In the genomic region with DNA sequence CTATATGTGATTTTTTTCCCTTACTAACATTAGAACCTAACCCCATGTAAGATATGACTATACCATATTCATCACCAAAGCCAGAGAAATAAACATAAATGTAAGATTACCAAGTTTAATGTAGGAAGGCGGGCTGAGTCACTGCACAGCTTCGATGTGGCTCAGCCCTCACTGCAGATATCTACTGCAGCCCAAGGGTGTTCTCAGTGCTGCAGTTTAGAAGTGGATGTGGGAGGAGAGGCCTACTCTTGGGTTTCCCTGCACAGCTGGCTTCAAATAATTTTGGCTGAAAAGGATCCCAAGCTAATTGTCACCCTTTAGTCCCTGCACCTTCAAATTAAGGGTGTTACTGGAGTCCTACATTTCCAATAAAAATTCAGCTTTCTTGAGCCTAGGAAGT, we compare ENCODE assay signal across 10 cellular contexts. TPM values are rescaled to one million over a fixed set of nuclear protein-coding genes. Genes with fewer than 3 reads are reported as not detected.
DNase-seq lines count a peak whose midpoint lies in the region; ATAC-seq and FAIRE-seq lines count a peak whose summit lies in the region.
"Had no signal": no experiment of that assay in that cellular context is flagged by ENCODE, and none has a peak within 500 bp of the region (broad histone marks: within the 10 kb centered on the region; RNA-seq: fewer than 3 reads in every experiment).

No MANE protein-coding gene starts in this region.

- no peak overlapping the region for H4K91ac ChIP-seq in trophoblast cell (ENCODE audit: low read depth, low read length)
- H4K91ac ChIP-seq in neuronal stem cell (ENCODE audit: low read depth, low read length, poor library complexity), result no peak overlapping the region

- no peak overlapping the region for H4K8ac ChIP-seq in trophoblast cell (ENCODE audit: low read depth, low read length)
- no peak overlapping the region for H4K8ac ChIP-seq in neuronal stem cell (ENCODE audit: low read depth, low read length)

- peak; percentile 27 for ATAC-seq in HG03442 (IDR thresholded peaks at IDR 0.05; ENCODE audit: unreplicated experiment)
- ATAC-seq in HG02763 (IDR thresholded peaks at IDR 0.05; ENCODE audit: unreplicated experiment), result no peak

- H3K14ac ChIP-seq in trophoblast cell (ENCODE audit: low read length) (no peak overlapping the region), neuronal stem cell (ENCODE audit: low read length) (no peak overlapping the region)

- no peak overlapping the region for H2AFZ ChIP-seq in trophoblast cell (ENCODE audit: insufficient read depth, low read length, poor library complexity)
- no peak overlapping the region for H2AFZ ChIP-seq in neuronal stem cell (ENCODE audit: low read length)

- H3K4me3 ChIP-seq in trophoblast cell (ENCODE audit: low read depth, low read length) (no peak overlapping the region), neuronal stem cell (ENCODE audit: low read length in 2 of 2) (no peak overlapping the region)

- H3K9ac ChIP-seq in trophoblast cell (ENCODE audit: low read length) (no peak overlapping the region), neuronal stem cell (ENCODE audit: low read depth, low read length, poor library complexity) (no peak overlapping the region)

- H2BK12ac ChIP-seq in trophoblast cell (ENCODE audit: low read length) (no peak overlapping the region), neuronal stem cell (ENCODE audit: low read length) (no peak overlapping the region)

- H3K4me1 ChIP-seq in trophoblast cell (ENCODE audit: control insufficient read depth in 1 of 2, insufficient read depth in 2 of 2, low read length in 2 of 2), result peaks cover 0 to 2% of the 10 kb centered on the region in 2 experiments
- H3K4me1 ChIP-seq in neuronal stem cell (ENCODE audit: control insufficient read depth in 2 of 2, insufficient read depth in 1 of 2, low read depth in 1 of 2, low read length in 2 of 2), result no peaks in the 10 kb centered on the region

- no peak overlapping the region for H3K4me3 Mint-ChIP-seq in activated naive CD8-positive, alpha-beta T cell

- no peaks in the 10 kb centered on the region for H3K27me3 ChIP-seq in trophoblast cell (ENCODE audit: insufficient read depth, low read length)
- H3K27me3 ChIP-seq in neuronal stem cell (ENCODE audit: control insufficient read depth in 3 of 3, insufficient read depth in 3 of 3, low read depth in 1 of 3, low read length in 3 of 3), result no peaks in the 10 kb centered on the region

- peaks cover 2% of the 10 kb centered on the region for H3K36me3 Mint-ChIP-seq in activated naive CD8-positive, alpha-beta T cell

- peak; percentile 5 for FAIRE-seq in GM18507 (lab: Jason Lieb, UNC)
- FAIRE-seq: islet of Langerhans had no signal

- H3K27me3 Mint-ChIP-seq in activated naive CD8-positive, alpha-beta T cell, result no peaks in the 10 kb centered on the region

- peak overlapping the region; percentile 48 for H3K27ac Mint-ChIP-seq in activated naive CD8-positive, alpha-beta T cell

- DNase-seq in GM18507 (ENCODE audit: extremely low spot score, insufficient read length, low read depth) (no peak), trophoblast cell (no peak), HuH-7 (ENCODE audit: low spot score) (no peak), neuronal stem cell (ENCODE audit: low spot score) (no peak)
- DNase-seq in central memory CD4-positive, alpha-beta T cell, result no peak
- DNase-seq: aorta had no signal

- no peak overlapping the region for H2BK5ac ChIP-seq in trophoblast cell (ENCODE audit: low read depth, low read length, poor library complexity)
- no peak overlapping the region for H2BK5ac ChIP-seq in neuronal stem cell (ENCODE audit: low read length)

- H3K9me3 Mint-ChIP-seq in activated naive CD8-positive, alpha-beta T cell (ENCODE audit: low read depth), result no peaks in the 10 kb centered on the region

- no peaks in the 10 kb centered on the region for H3K9me3 ChIP-seq in trophoblast cell (ENCODE audit: insufficient read depth, low read depth, low read length)
- peaks cover 0 to 24% of the 10 kb centered on the region in 2 donors for H3K9me3 ChIP-seq in neuronal stem cell (replicated peaks in 1 of 2; ENCODE audit: control insufficient read depth in 2 of 2, insufficient read depth in 1 of 2, low read depth in 1 of 2, low read length in 2 of 2)

- peaks cover 9% of the 10 kb centered on the region for H3K79me2 ChIP-seq in trophoblast cell (ENCODE audit: control insufficient read depth, insufficient read depth, low read length, poor library complexity)

- H4K12ac ChIP-seq in trophoblast cell (ENCODE audit: low read depth, low read length), result no peak overlapping the region

- H3K23ac ChIP-seq in trophoblast cell (ENCODE audit: low read length), result no peak overlapping the region
- H3K23ac ChIP-seq in neuronal stem cell (ENCODE audit: low read depth, low read length, poor library complexity), result no peak overlapping the region

- no peak overlapping the region for H3K18ac ChIP-seq in trophoblast cell (ENCODE audit: low read length)
- H3K18ac ChIP-seq in neuronal stem cell (ENCODE audit: low read length), result no peak overlapping the region

- H3K4me2 ChIP-seq in trophoblast cell (ENCODE audit: low read length) (no peak overlapping the region), neuronal stem cell (ENCODE audit: insufficient read depth, low read length, poor library complexity, severe bottlenecking) (no peak overlapping the region)

- no peak overlapping the region for H3K27ac ChIP-seq in trophoblast cell (ENCODE audit: low read depth, low read length)
- no peak overlapping the region for H3K27ac ChIP-seq in neuronal stem cell (replicated peaks; ENCODE audit: low read length)

- H3K4me1 Mint-ChIP-seq in activated naive CD8-positive, alpha-beta T cell (ENCODE audit: low read depth), result peaks cover 56% of the 10 kb centered on the region

- no CpG with 5 or more reads among the region's 2 CpGs for WGBS in trophoblast cell (ENCODE audit: extremely low coverage, insufficient coverage, insufficient read length)
- WGBS in neuronal stem cell (ENCODE audit: extremely low coverage in 2 of 2, insufficient read length in 2 of 2, insufficient replicate concordance in 1 of 2), 2 donors, result no CpG with 5 or more reads among the region's 2 CpGs

- H2BK120ac ChIP-seq in trophoblast cell (ENCODE audit: insufficient read depth, low read length, poor library complexity) (no peak overlapping the region), neuronal stem cell (ENCODE audit: low read depth, low read length) (no peak overlapping the region)

- no peak overlapping the region for H2BK15ac ChIP-seq in neuronal stem cell (ENCODE audit: low read length)

- H3K36me3 ChIP-seq in trophoblast cell (ENCODE audit: control insufficient read depth in 1 of 2, insufficient read depth in 2 of 2, low read length in 2 of 2) (peaks cover 4% of the 10 kb centered on the region in 2 experiments), neuronal stem cell (replicated peaks in 1 of 2; ENCODE audit: control insufficient read depth in 2 of 2, insufficient read depth in 2 of 2, low read length in 2 of 2) (peaks cover 3 to 80% of the 10 kb centered on the region in 2 donors)

- H3K4ac ChIP-seq in trophoblast cell (ENCODE audit: low read depth, low read length) (peak overlapping the region; percentile 71), neuronal stem cell (ENCODE audit: low read length) (no peak overlapping the region)

- no peaks in the 10 kb centered on the region for H3K79me1 ChIP-seq in trophoblast cell (ENCODE audit: low read length)
- peaks cover 3% of the 10 kb centered on the region for H3K79me1 ChIP-seq in neuronal stem cell (ENCODE audit: low read depth, low read length)

- H2AK5ac ChIP-seq in trophoblast cell (ENCODE audit: low read length), result no peak overlapping the region
- H2AK5ac ChIP-seq in neuronal stem cell (ENCODE audit: low read depth, low read length), result no peak overlapping the region

RNA-seq across cellular contexts. Expression of gene ARPP19, which starts 9.2 kb away (rescaled TPM):
- 70.2 and 72.1 TPM in 2 replicates for polyA plus RNA-seq in trophoblast cell (2013)
- polyA plus RNA-seq in neuronal stem cell (2013, experiment 1 of 2), result 119 TPM
- polyA plus RNA-seq in neuronal stem cell (2013, experiment 2 of 2), result 123 TPM

RNA-seq across cellular contexts. Expression of gene MYO5A, which starts 30.9 kb away (rescaled TPM):
- 21.9 and 22.2 TPM in 2 replicates for polyA plus RNA-seq in trophoblast cell (2013)
- 10.3 TPM for polyA plus RNA-seq in neuronal stem cell (2013, experiment 1 of 2)
- polyA plus RNA-seq in neuronal stem cell (2013, experiment 2 of 2), result 11.1 TPM
